In genomic region chr9:71819115-71819739, GRCh38 we compare ENCODE assay signal across 1 cellular context.
TF ChIP-seq lines count a peak whose summit lies in the region.

No MANE protein-coding gene starts in this region.

TF ChIP-seq in GM23338, 12 proteins besides CTCF, POLR2A, EP300 and RAD21 (continued from another document):
- TF ChIP-seq ZNF462 (CRISPR knock-in tag; IDR thresholded peaks at IDR 0.05), result no peak
- TF ChIP-seq, protein P1, sequence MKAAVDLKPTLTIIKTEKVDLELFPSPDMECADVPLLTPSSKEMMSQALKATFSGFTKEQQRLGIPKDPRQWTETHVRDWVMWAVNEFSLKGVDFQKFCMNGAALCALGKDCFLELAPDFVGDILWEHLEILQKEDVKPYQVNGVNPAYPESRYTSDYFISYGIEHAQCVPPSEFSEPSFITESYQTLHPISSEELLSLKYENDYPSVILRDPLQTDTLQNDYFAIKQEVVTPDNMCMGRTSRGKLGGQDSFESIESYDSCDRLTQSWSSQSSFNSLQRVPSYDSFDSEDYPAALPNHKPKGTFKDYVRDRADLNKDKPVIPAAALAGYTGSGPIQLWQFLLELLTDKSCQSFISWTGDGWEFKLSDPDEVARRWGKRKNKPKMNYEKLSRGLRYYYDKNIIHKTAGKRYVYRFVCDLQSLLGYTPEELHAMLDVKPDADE (IDR thresholded peaks at IDR 0.05), result no peak
- no peak for TF ChIP-seq STAT1 (IDR thresholded peaks at IDR 0.05; ENCODE audit: unreplicated experiment)
- TF ChIP-seq EZH2phosphoT487 (IDR thresholded peaks at IDR 0.05; ENCODE audit: unreplicated experiment), result no peak
- no peak for TF ChIP-seq NANOG (IDR thresholded peaks at IDR 0.05; ENCODE audit: borderline replicate concordance)
